8 cellular contexts compared by ENCODE assay signal in the genomic region with DNA sequence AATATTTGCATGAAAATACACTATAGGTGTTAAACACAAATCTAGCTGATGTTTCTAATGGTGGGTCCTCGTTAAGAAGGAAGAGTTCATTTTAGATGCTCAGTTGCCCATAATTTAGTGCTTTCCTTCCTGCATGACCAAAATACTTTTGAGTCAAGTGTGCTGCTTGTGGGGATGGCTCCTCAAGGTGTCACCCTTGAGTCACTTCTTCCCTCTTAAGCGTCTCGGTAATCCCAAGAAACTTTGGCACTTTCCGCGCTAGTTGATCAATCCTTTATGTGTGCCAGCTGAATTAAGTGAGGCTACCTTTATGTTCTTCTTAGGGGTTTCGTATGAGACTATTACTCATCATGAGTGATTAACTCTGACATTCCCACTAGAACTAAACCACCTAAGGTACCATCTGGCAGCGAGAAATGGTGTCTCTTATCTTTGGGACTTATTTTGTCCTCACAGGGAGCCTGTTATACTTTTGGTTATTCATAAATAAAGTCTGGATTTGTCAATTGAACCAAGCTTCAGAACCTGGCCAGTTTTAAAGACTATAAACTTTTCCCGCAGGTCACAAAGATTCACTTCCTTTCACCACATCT.
DNase-seq lines count a peak whose midpoint lies in the region; ATAC-seq and TF ChIP-seq lines count a peak whose summit lies in the region.

No MANE protein-coding gene starts in this region.

- in situ Hi-C loops in HAP-1 (cut with MboI; ENCODE audit: low sequenced_read_pairs), result loop anchor here (5.0 to 10.0 kb wide), 2 partner anchors 117 to 470 kb away; no protein-coding TSS in a partner anchor

- WGBS in right lobe of liver (ENCODE audit: insufficient coverage, low coverage, low lambda C conversion rate, missing lambda C conversion rate), result 13% methylated on average over 7 of the region's 8 CpGs

- DNase-seq in DMS53 treated with DMSO at 0.1 percent for 48 hours (lab: John Stamatoyannopoulos, UW; ENCODE audit: unreplicated experiment), result peak; percentile 23
- peak; percentile 76 to 80 for DNase-seq in HAP-1 (ENCODE audit: low spot score in 2 of 2)
- DNase-seq in RKO (ENCODE audit: low spot score), result peak; percentile 65
- DNase-seq in dermis microvascular lymphatic vessel endothelial cell (ENCODE audit: low read depth in 2 of 2), result peak; percentile 24 to 65
- DNase-seq in right lobe of liver, result peak in 2 of 3 donors; percentile 21 to 53
- no peak for DNase-seq in thoracic aorta (ENCODE audit: low spot score)

- intact Hi-C loops in right lobe of liver (cut with DNase I), result no loop called here

- H3K9me3 ChIP-seq in HAP-1, result no peaks in the 10 kb centered on the region
- H3K9me3 ChIP-seq in right lobe of liver, result no peaks in the 10 kb centered on the region
- no peaks in the 10 kb centered on the region for H3K9me3 ChIP-seq in thoracic aorta

- H3K4me3 ChIP-seq in HAP-1 (no peak overlapping the region), right lobe of liver (no peak overlapping the region), thoracic aorta (peak overlapping the region; percentile 55)

- no peaks in the 10 kb centered on the region; the same call in 1 of the 2 replicates for H3K27me3 ChIP-seq in HAP-1 (ENCODE audit: low read depth)
- no peaks in the 10 kb centered on the region for H3K27me3 ChIP-seq in right lobe of liver
- no peaks in the 10 kb centered on the region for H3K27me3 ChIP-seq in thoracic aorta (replicated peaks; ENCODE audit: insufficient read depth)

- H3K36me3 ChIP-seq in HAP-1 (replicated peaks) (no peaks in the 10 kb centered on the region), right lobe of liver (no peaks in the 10 kb centered on the region), thoracic aorta (no peaks in the 10 kb centered on the region)

- no peak overlapping the region for H3K27ac ChIP-seq in right lobe of liver
- H3K27ac ChIP-seq in thoracic aorta, result no peak overlapping the region

- no peak for TF ChIP-seq POLR2A in right lobe of liver (IDR thresholded peaks at IDR 0.05)

- peak; percentile 49 to 66 (median 60) for TF ChIP-seq CTCF in right lobe of liver (IDR thresholded peaks at IDR 0.05)
- TF ChIP-seq CTCF in thoracic aorta (IDR thresholded peaks at IDR 0.05), result peak; percentile 71

- ATAC-seq in right lobe of liver (peak; percentile 79 to 83 (median 82)), thoracic aorta (ENCODE audit: insufficient number of reproducible peaks, low FRiP score, low read depth) (peak; percentile 54), HG02763 (IDR thresholded peaks at IDR 0.05; ENCODE audit: unreplicated experiment) (no peak), HG03457 (IDR thresholded peaks at IDR 0.05; ENCODE audit: unreplicated experiment) (no peak)

- H3K4me1 ChIP-seq in HAP-1 (0 out of 2 replicates have a peak, but pooled peaks cover 3% of the 10 kb centered on the region), right lobe of liver (no peaks in the 10 kb centered on the region), thoracic aorta (ENCODE audit: control insufficient read depth in 1 of 2, low read depth in 2 of 2) (no peaks in the 10 kb centered on the region)

Comparison
In these comparisons a context has a peak if more than half of its experiments do, and no peak if none do; other contexts are left out.
1. ATAC-seq: peak in right lobe of liver (4 of 4) and thoracic aorta (single experiment); none in HG02763 (single experiment) and HG03457 (single experiment).